In the genomic region with DNA sequence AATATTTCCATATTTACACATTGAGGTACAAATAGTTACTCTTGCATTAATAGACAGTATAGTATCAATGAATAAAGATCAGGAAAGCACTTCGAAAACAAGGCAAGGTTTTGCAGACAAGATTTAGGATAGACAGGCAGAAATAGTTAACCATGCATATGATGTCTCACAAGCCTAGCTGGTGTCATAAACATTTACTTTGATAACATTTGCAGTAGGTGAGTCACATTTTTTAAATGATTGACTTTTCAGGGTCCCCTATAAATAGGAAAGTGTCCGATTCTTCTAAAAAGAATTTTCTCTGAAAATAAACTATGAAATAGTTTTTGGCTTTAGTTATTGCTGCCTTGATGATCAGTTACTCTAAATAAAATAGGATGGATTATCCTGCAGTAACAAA, we compare ENCODE assay signal across 21 cellular contexts.
A peak's percentile ranks its signal among the peaks of the same experiment; 100 is the strongest.
DNase-seq lines count a peak whose midpoint lies in the region; ATAC-seq and TF ChIP-seq lines count a peak whose summit lies in the region.
"Had no signal": no experiment of that assay in that cellular context is flagged by ENCODE, and none has a peak within 500 bp of the region (broad histone marks: within the 10 kb centered on the region; RNA-seq: fewer than 3 reads in every experiment).

No MANE protein-coding gene starts in this region.

- H3K4me1 Mint-ChIP-seq in chondrocyte (ENCODE audit: low read depth) = peaks cover 29% of the 10 kb centered on the region

- no peak for ATAC-seq in HG02678 (IDR thresholded peaks at IDR 0.05; ENCODE audit: unreplicated experiment)
- ATAC-seq: CD8-positive, alpha-beta T cell; GM12878 had no signal

- H3K27ac Mint-ChIP-seq in chondrocyte (ENCODE audit: unreplicated experiment) = peak overlapping the region; percentile 36
- H3K27ac Mint-ChIP-seq: B cell; CD4-positive, CD25-positive, alpha-beta regulatory T cell; CD8-positive, alpha-beta T cell had no signal

- no peak overlapping the region for H3K4me3 Mint-ChIP-seq in chondrocyte (ENCODE audit: unreplicated experiment)
- H3K4me3 Mint-ChIP-seq: B cell; CD8-positive, alpha-beta T cell had no signal

- CTCF ChIA-PET in RWPE1 (lab: Yijun Ruan, JAX) = interaction anchor here (0.8 kb wide), 1 partner anchor 9 kb away, joined by 3 read pairs; no protein-coding TSS in a partner anchor

- TF ChIP-seq CTCF in chondrocyte (IDR thresholded peaks at IDR 0.05) (no peak), RWPE1 (conservative IDR thresholded peaks at IDR 0.05; ENCODE audit: low read depth) (no peak)

- peak; percentile 53 for DNase-seq in EH (ENCODE audit: low read depth)
- DNase-seq in chondrocyte (ENCODE audit: low spot score) = no peak
- peak; percentile 23 for DNase-seq in kidney glomerular epithelial cell (lab: John Stamatoyannopoulos, UW)
- no peak for DNase-seq in RWPE1 (ENCODE audit: low spot score)
- no peak for DNase-seq in mesenteric fat pad (ENCODE audit: low spot score)
- DNase-seq: Caco-2; CD4-positive, CD25-positive, alpha-beta regulatory T cell; CD8-positive, alpha-beta T cell; DMS153; DND-41; EL; GDM1; GM23248; H7; HCEC 1CT had no signal

- no peak overlapping the region for H3K27ac ChIP-seq in RWPE1
- H3K27ac ChIP-seq: 22Rv1, BLaER1, C4-2B, GM23248 had no signal

- H3K9me3 Mint-ChIP-seq in chondrocyte (ENCODE audit: low read depth) = peaks cover 10% of the 10 kb centered on the region

- H3K27me3 Mint-ChIP-seq in chondrocyte (ENCODE audit: low read depth) = no peaks in the 10 kb centered on the region
- H3K27me3 Mint-ChIP-seq: B cell had no signal

- POLR2A ChIA-PET in RWPE1 (lab: Yijun Ruan, JAX; ENCODE audit: low non-redundant PET) = no interaction called here

- no peaks in the 10 kb centered on the region for H3K36me3 Mint-ChIP-seq in chondrocyte (ENCODE audit: low read depth)
- H3K36me3 Mint-ChIP-seq: CD8-positive, alpha-beta T cell had no signal

Comparison
In these comparisons a context has a peak if more than half of its experiments do, and no peak if none do; other contexts are left out.
1. DNase-seq: peak in EH (single experiment) and kidney glomerular epithelial cell (single experiment); none in chondrocyte (single experiment), RWPE1 (single experiment) and mesenteric fat pad (single experiment).